1 cellular context compared by ENCODE assay signal in genomic region chr1:43946244-43947060, GRCh38.
TF ChIP-seq lines count a peak whose summit lies in the region.

Gene IPO13 (plus strand): TSS chr1:43946950. CDS start chr1:43947601, 651 bp downstream.

TF ChIP-seq in HepG2, 621 proteins besides CTCF, POLR2A, EP300 and RAD21 (continued from another document and continues in another):
- peak; percentile 64; the same call in 1 of the 2 replicates for TF ChIP-seq HMGXB3 (CRISPR knock-in tag; IDR thresholded peaks at IDR 0.05; ENCODE audit: borderline replicate concordance)
- TF ChIP-seq ZNF124 (CRISPR knock-in tag; IDR thresholded peaks at IDR 0.05) = peak; percentile 76; the same call in 1 of the 2 replicates
- TF ChIP-seq ZNF619 (CRISPR knock-in tag; IDR thresholded peaks at IDR 0.05) = peak; percentile 98; the same call in 1 of the 2 replicates
- TF ChIP-seq TFAP4 (IDR thresholded peaks at IDR 0.05; ENCODE audit: borderline replicate concordance, low read depth) = peak; percentile 59; the same call in 1 of the 2 replicates
- no peak for TF ChIP-seq KLF15 (CRISPR knock-in tag; IDR thresholded peaks at IDR 0.05; ENCODE audit: borderline replicate concordance)
- peak; percentile 27; the same call in 1 of the 2 replicates for TF ChIP-seq SATB2 (CRISPR knock-in tag; IDR thresholded peaks at IDR 0.05)
- TF ChIP-seq MBNL3 (CRISPR knock-in tag; conservative IDR thresholded peaks at IDR 0.05) = no peak
- TF ChIP-seq ZNF280D (CRISPR knock-in tag; IDR thresholded peaks at IDR 0.05) = peak; percentile 85; the same call in 1 of the 2 replicates
- peak; percentile 19; the same call in 1 of the 2 replicates for TF ChIP-seq NFYB (CRISPR knock-in tag; IDR thresholded peaks at IDR 0.05)
- peak; percentile 87; the same call in 1 of the 2 replicates for TF ChIP-seq REL (CRISPR knock-in tag; conservative IDR thresholded peaks at IDR 0.05)
- peak; percentile 64; the same call in 1 of the 2 replicates for TF ChIP-seq GATA4 (IDR thresholded peaks at IDR 0.05; ENCODE audit: borderline replicate concordance, low read depth)
- no peak for TF ChIP-seq CERS6 (CRISPR knock-in tag; IDR thresholded peaks at IDR 0.05)
- TF ChIP-seq ZNF576 (CRISPR knock-in tag; IDR thresholded peaks at IDR 0.05) = no peak
- no peak for TF ChIP-seq ZBTB44 (CRISPR knock-in tag; IDR thresholded peaks at IDR 0.05)
- peak; percentile 30; the same call in 1 of the 2 replicates for TF ChIP-seq SIX1 (CRISPR knock-in tag; IDR thresholded peaks at IDR 0.05; ENCODE audit: borderline replicate concordance)
- no peak for TF ChIP-seq ZBTB40 (IDR thresholded peaks at IDR 0.05)
- peak; percentile 93 for TF ChIP-seq ZBTB40 (CRISPR knock-in tag; IDR thresholded peaks at IDR 0.05)
- peak; percentile 93 for TF ChIP-seq ZNF451 (CRISPR knock-in tag; IDR thresholded peaks at IDR 0.05)
- 0 out of 2 replicates have a peak, but pooled peaks have one; percentile 60 for TF ChIP-seq FOXM1 (CRISPR knock-in tag; IDR thresholded peaks at IDR 0.05)
- peak; percentile 40 for TF ChIP-seq FOSL2 (CRISPR knock-in tag; IDR thresholded peaks at IDR 0.05)
- peak; percentile 95 for TF ChIP-seq ZNF788 (CRISPR knock-in tag; IDR thresholded peaks at IDR 0.05; ENCODE audit: borderline replicate concordance)
- peak; percentile 52; the same call in 1 of the 2 replicates for TF ChIP-seq RCOR2 (CRISPR knock-in tag; IDR thresholded peaks at IDR 0.05)
- TF ChIP-seq PCBP2 (optimal IDR thresholded peaks at IDR 0.05; ENCODE audit: low read depth, low read length, poor library complexity, severe bottlenecking) = no peak
- 0 out of 2 replicates have a peak, but pooled peaks have one; percentile 17 for TF ChIP-seq SP140L (CRISPR knock-in tag; IDR thresholded peaks at IDR 0.05; ENCODE audit: borderline replicate concordance)
- TF ChIP-seq HMG20B (CRISPR knock-in tag; conservative IDR thresholded peaks at IDR 0.05) = no peak
- no peak for TF ChIP-seq CREB3 (CRISPR knock-in tag; IDR thresholded peaks at IDR 0.05)
- TF ChIP-seq ZFP36L2 (CRISPR knock-in tag; IDR thresholded peaks at IDR 0.05) = no peak
- TF ChIP-seq KDM1A (CRISPR knock-in tag; IDR thresholded peaks at IDR 0.05) = peak; percentile 65; the same call in 1 of the 2 replicates
- TF ChIP-seq SP1 (IDR thresholded peaks at IDR 0.05) = no peak
- peak; percentile 60 for TF ChIP-seq SP1 (CRISPR knock-in tag; IDR thresholded peaks at IDR 0.05)
- TF ChIP-seq ZNF136 (CRISPR knock-in tag; IDR thresholded peaks at IDR 0.05; ENCODE audit: low read depth) = peak; percentile 23; the same call in 1 of the 2 replicates
- TF ChIP-seq DNMT3B (CRISPR knock-in tag; conservative IDR thresholded peaks at IDR 0.05) = no peak
- no peak for TF ChIP-seq ZNF850 (CRISPR knock-in tag; conservative IDR thresholded peaks at IDR 0.05)
- TF ChIP-seq ZNF841 (CRISPR knock-in tag; IDR thresholded peaks at IDR 0.05; ENCODE audit: borderline replicate concordance) = 0 out of 2 replicates have a peak, but pooled peaks have one; percentile 41
- 0 out of 2 replicates have a peak, but pooled peaks have one; percentile 24 for TF ChIP-seq FOXA3 (CRISPR knock-in tag; IDR thresholded peaks at IDR 0.05)
